In the genomic region with DNA sequence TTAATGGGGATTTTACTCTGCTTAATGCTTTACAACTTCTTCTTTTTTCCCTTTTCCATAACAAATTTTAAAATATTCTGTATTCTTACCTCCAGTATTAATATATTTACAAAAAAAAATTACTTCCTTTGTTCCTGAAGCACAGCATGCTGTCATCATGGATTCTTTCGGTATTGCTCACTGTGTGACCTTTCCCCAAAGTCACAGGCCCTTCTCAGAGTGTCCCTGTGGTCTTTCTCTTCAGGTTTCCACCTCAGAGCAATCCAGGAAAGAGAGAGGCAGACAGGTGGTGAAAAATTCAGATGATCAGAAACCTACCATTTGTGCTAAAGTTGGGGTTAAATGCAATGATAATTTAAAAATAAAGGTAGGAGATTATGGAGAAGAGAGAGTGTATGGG, we compare ENCODE assay signal across 28 cellular contexts. TPM values are rescaled to one million over a fixed set of nuclear protein-coding genes. Genes with fewer than 3 reads are reported as not detected.
DNase-seq lines count a peak whose midpoint lies in the region; ATAC-seq and TF ChIP-seq lines count a peak whose summit lies in the region.
"Had no signal": no experiment of that assay in that cellular context is flagged by ENCODE, and none has a peak within 500 bp of the region (broad histone marks: within the 10 kb centered on the region; RNA-seq: fewer than 3 reads in every experiment).

No MANE protein-coding gene starts in this region.

- H3K4me1 Mint-ChIP-seq in GM23338 = peaks cover 13% of the 10 kb centered on the region
- peaks cover 85% of the 10 kb centered on the region for H3K4me1 Mint-ChIP-seq in central memory CD8-positive, alpha-beta T cell
- peaks cover 76 to 77% of the 10 kb centered on the region in 2 donors for H3K4me1 Mint-ChIP-seq in natural killer cell treated with Interleukin-12 subunit alpha and Interleukin-12 subunit beta and Interleukin-15 and Interleukin-18, amount 100 ng/mL, for 72 hours (ENCODE audit: low read depth in 2 of 2)

- DNase-seq in A172 (ENCODE audit: low spot score) (peak; percentile 29), GM23338 (ENCODE audit: low spot score) (no peak), HUDEP-2 (lab: John Stamatoyannopoulos, UW; ENCODE audit: unreplicated experiment in 76 of 76) (no peak), NCI-H128 (lab: John Stamatoyannopoulos, UW; ENCODE audit: unreplicated experiment) (no peak), NCI-H226 (no peak)
- DNase-seq in central memory CD8-positive, alpha-beta T cell (ENCODE audit: low spot score in 2 of 2) = no peak
- no peak for DNase-seq in natural killer cell treated with Interleukin-12 subunit alpha and Interleukin-12 subunit beta and Interleukin-15 and Interleukin-18, amount 100 ng/mL, for 72 hours (ENCODE audit: low spot score)
- DNase-seq: activated CD4-positive, alpha-beta T cell treated with anti-CD3 and anti-CD28 coated beads, Interleukin-2, amount 10 ng/mL, durations not matched to agents 7 days and 5 days; activated naive CD8-positive, alpha-beta T cell treated with anti-CD3 and anti-CD28 coated beads, Interleukin-2, amount 10 ng/mL, durations not matched to agents 7 days and 5 days; heart left ventricle; kidney glomerular epithelial cell; mucosa of descending colon; NCI-H1694 treated with DMSO at 0.1 percent for 48 hours; NCI-H82; stimulated activated naive B cell treated with anti-CD40 and anti-IgM and Interleukin-4, amounts not matched to agents 10 μg/mL and 1 μg/mL and 100 μg/mL, for 72 hours; T1000; uterus; WERI-Rb-1 had no signal

- H3K27ac ChIP-seq in GM23338 (ENCODE audit: low read depth) = no peak overlapping the region
- H3K27ac ChIP-seq: ascending aorta, coronary artery, heart left ventricle, skin epidermis, uterus, WERI-Rb-1 had no signal

- no peaks in the 10 kb centered on the region for H3F3A ChIP-seq in GM23338 (replicated peaks; ENCODE audit: low read depth)

- no peaks in the 10 kb centered on the region for H3K36me3 ChIP-seq in GM23338 (ENCODE audit: insufficient read depth)
- H3K36me3 ChIP-seq: ascending aorta, heart left ventricle, uterus, WERI-Rb-1 had no signal

- no peak overlapping the region for H3K4me2 ChIP-seq in GM23338

- H3K27ac Mint-ChIP-seq in GM23338 = no peak overlapping the region; the same call in 1 of the 2 replicates
- H3K27ac Mint-ChIP-seq in central memory CD8-positive, alpha-beta T cell (ENCODE audit: low read depth) = peak overlapping the region; percentile 92
- peak overlapping the region; percentile 96 to 97 for H3K27ac Mint-ChIP-seq in natural killer cell treated with Interleukin-12 subunit alpha and Interleukin-12 subunit beta and Interleukin-15 and Interleukin-18, amount 100 ng/mL, for 72 hours
- H3K27ac Mint-ChIP-seq: activated CD4-positive, alpha-beta T cell treated with anti-CD3 and anti-CD28 coated beads, Interleukin-2, amount 10 ng/mL, durations not matched to agents 7 days and 5 days; activated naive CD8-positive, alpha-beta T cell treated with anti-CD3 and anti-CD28 coated beads, Interleukin-2, amount 10 ng/mL, durations not matched to agents 7 days and 5 days; activated T-helper 17 cell treated with anti-CD3 and anti-CD28 coated beads, Interleukin-2, amount 50 U/mL, for 72 hours; stimulated activated naive B cell treated with anti-CD40 and anti-IgM and Interleukin-4, amounts not matched to agents 10 μg/mL and 1 μg/mL and 100 μg/mL, for 72 hours had no signal

- H3K79me2 ChIP-seq in GM23338 (replicated peaks; ENCODE audit: insufficient read depth) = no peaks in the 10 kb centered on the region

- no peaks in the 10 kb centered on the region for H3K27me3 Mint-ChIP-seq in GM23338 (ENCODE audit: insufficient read depth, low read depth, poor library complexity)
- H3K27me3 Mint-ChIP-seq in central memory CD8-positive, alpha-beta T cell = no peaks in the 10 kb centered on the region
- H3K27me3 Mint-ChIP-seq in natural killer cell treated with Interleukin-12 subunit alpha and Interleukin-12 subunit beta and Interleukin-15 and Interleukin-18, amount 100 ng/mL, for 72 hours = no peaks in the 10 kb centered on the region
- H3K27me3 Mint-ChIP-seq: activated CD4-positive, alpha-beta T cell treated with anti-CD3 and anti-CD28 coated beads, Interleukin-2, amount 10 ng/mL, durations not matched to agents 7 days and 5 days; activated naive CD8-positive, alpha-beta T cell treated with anti-CD3 and anti-CD28 coated beads, Interleukin-2, amount 10 ng/mL, durations not matched to agents 7 days and 5 days; stimulated activated naive B cell treated with anti-CD40 and anti-IgM and Interleukin-4, amounts not matched to agents 10 μg/mL and 1 μg/mL and 100 μg/mL, for 72 hours had no signal

- H3K4me3 Mint-ChIP-seq in GM23338 = no peak overlapping the region
- H3K4me3 Mint-ChIP-seq in central memory CD8-positive, alpha-beta T cell = peak overlapping the region; percentile 71
- H3K4me3 Mint-ChIP-seq in natural killer cell treated with Interleukin-12 subunit alpha and Interleukin-12 subunit beta and Interleukin-15 and Interleukin-18, amount 100 ng/mL, for 72 hours = peak overlapping the region; percentile 71
- H3K4me3 Mint-ChIP-seq: activated CD4-positive, alpha-beta T cell treated with anti-CD3 and anti-CD28 coated beads, Interleukin-2, amount 10 ng/mL, durations not matched to agents 7 days and 5 days; activated T-helper 17 cell treated with anti-CD3 and anti-CD28 coated beads, Interleukin-2, amount 50 U/mL, for 72 hours; stimulated activated naive B cell treated with anti-CD40 and anti-IgM and Interleukin-4, amounts not matched to agents 10 μg/mL and 1 μg/mL and 100 μg/mL, for 72 hours had no signal

- H2AFZ ChIP-seq in GM23338 = peak overlapping the region; percentile 63; the same call in 1 of the 2 replicates

- H3K4me3 ChIP-seq in GM23338 = no peak overlapping the region
- H3K4me3 ChIP-seq: ascending aorta, coronary artery, heart left ventricle, mucosa of descending colon, skin epidermis, uterus had no signal

- H3K36me3 Mint-ChIP-seq in GM23338 (ENCODE audit: low read depth) = no peaks in the 10 kb centered on the region
- peaks cover 25% of the 10 kb centered on the region for H3K36me3 Mint-ChIP-seq in central memory CD8-positive, alpha-beta T cell (ENCODE audit: insufficient read depth)
- H3K36me3 Mint-ChIP-seq in natural killer cell treated with Interleukin-12 subunit alpha and Interleukin-12 subunit beta and Interleukin-15 and Interleukin-18, amount 100 ng/mL, for 72 hours = peaks cover 74% of the 10 kb centered on the region

- no peak for ATAC-seq in GM23338
- ATAC-seq in central memory CD8-positive, alpha-beta T cell (replicated peaks; ENCODE audit: extremely low read depth, poor library complexity, severe bottlenecking) = no peak
- no peak for ATAC-seq in natural killer cell treated with Interleukin-12 subunit alpha and Interleukin-12 subunit beta and Interleukin-15 and Interleukin-18, amount 100 ng/mL, for 72 hours
- ATAC-seq: activated T-helper 17 cell treated with anti-CD3 and anti-CD28 coated beads, Interleukin-2, amount 50 U/mL, for 72 hours; heart left ventricle; mucosa of descending colon; stimulated activated naive B cell treated with anti-CD40 and anti-IgM and Interleukin-4, amounts not matched to agents 10 μg/mL and 1 μg/mL and 100 μg/mL, for 72 hours had no signal

- no peak for TF ChIP-seq CTCF in GM23338 (conservative IDR thresholded peaks at IDR 0.05; ENCODE audit: low read depth in 2 of 2)

- H3K4me1 ChIP-seq in GM23338 (ENCODE audit: insufficient read depth) = peaks cover 3% of the 10 kb centered on the region
- H3K4me1 ChIP-seq: ascending aorta, uterus had no signal

- no peaks in the 10 kb centered on the region for H3K27me3 ChIP-seq in GM23338 (ENCODE audit: insufficient read depth)
- H3K27me3 ChIP-seq: ascending aorta, heart left ventricle, uterus had no signal

- H3K9me3 Mint-ChIP-seq in GM23338 = peaks cover under 1% of the 10 kb centered on the region; the same call in 1 of the 3 replicates
- no peaks in the 10 kb centered on the region for H3K9me3 Mint-ChIP-seq in central memory CD8-positive, alpha-beta T cell
- no peaks in the 10 kb centered on the region for H3K9me3 Mint-ChIP-seq in natural killer cell treated with Interleukin-12 subunit alpha and Interleukin-12 subunit beta and Interleukin-15 and Interleukin-18, amount 100 ng/mL, for 72 hours

- H4K20me1 ChIP-seq in GM23338 (replicated peaks; ENCODE audit: insufficient read depth) = no peaks in the 10 kb centered on the region

- H3K9me2 ChIP-seq in GM23338 (ENCODE audit: insufficient read depth) = no peaks in the 10 kb centered on the region

TF ChIP-seq in GM23338, 12 proteins besides CTCF, POLR2A, EP300 and RAD21 (continues in another document):
- TF ChIP-seq JUNB (IDR thresholded peaks at IDR 0.05; ENCODE audit: unreplicated experiment) = no peak

RNA-seq across cellular contexts. Expression of a gene that starts 13.0 kb away (rescaled TPM):
- total RNA-seq in A172 (2014; rRNA removed; shearing (Covaris generic)) = 0.53 and 0.64 TPM in 2 replicates
- not detected in 2 replicates for total RNA-seq in GM23338 (2014; rRNA removed; shearing (Covaris generic))
- polyA plus RNA-seq in GM23338 (2016; fragmentation: Nextera tagmentation; extraction: Ambion mirVana) = not detected in 2 replicates
- 100 to 1,000 TPM; 108 to 136 TPM for total RNA-seq in natural killer cell treated with Interleukin-12 subunit alpha and Interleukin-12 subunit beta and Interleukin-15 and Interleukin-18, amount 100 ng/mL, for 72 hours
- total RNA-seq: HT-29, lung microvascular endothelial cell, osteocyte, RPMI7951 had no signal
- polyA plus RNA-seq: AG04450, BJ had no signal

Comparison
In these comparisons a context has a peak if more than half of its experiments do, and no peak if none do; other contexts are left out.
1. RNA of a gene that starts 13.0 kb away (total RNA-seq): 108 to 136 TPM in natural killer cell treated with Interleukin-12 subunit alpha and Interleukin-12 subunit beta and Interleukin-15 and Interleukin-18, amount 100 ng/mL, for 72 hours; 0.53 to 0.64 TPM in A172 and not detected in GM23338; every median in the first group is over 10 times any median in the second.